In genomic region chr2:160417745-160418397, GRCh38 we compare ENCODE assay signal across 11 cellular contexts.
A peak's percentile ranks its signal among the peaks of the same experiment; 100 is the strongest.
DNase-seq lines count a peak whose midpoint lies in the region; ATAC-seq and TF ChIP-seq lines count a peak whose summit lies in the region.
"Had no signal": no experiment of that assay in that cellular context is flagged by ENCODE, and none has a peak within 500 bp of the region (broad histone marks: within the 10 kb centered on the region; RNA-seq: fewer than 3 reads in every experiment).

No MANE protein-coding gene starts in this region.

- H3K36me3 ChIP-seq in mucosa of descending colon (ENCODE audit: low read depth) (no peaks in the 10 kb centered on the region), Caco-2 (ENCODE audit: control insufficient read depth, insufficient read depth, low read length) (no peaks in the 10 kb centered on the region)
- H3K36me3 ChIP-seq: SJCRH30 had no signal

- H3K4me1 ChIP-seq in mucosa of descending colon (ENCODE audit: low read depth) (no peaks in the 10 kb centered on the region), Caco-2 (no peaks in the 10 kb centered on the region)
- H3K4me1 ChIP-seq: SJCRH30 had no signal

- CTCF ChIA-PET in Caco-2 (lab: Charles Lee): no interaction called here

- no peaks in the 10 kb centered on the region for H3K9me3 ChIP-seq in mucosa of descending colon
- H3K9me3 ChIP-seq in Caco-2: no peaks in the 10 kb centered on the region
- H3K9me3 ChIP-seq: SJCRH30 had no signal

- no TSS peak for BruUV-seq in Caco-2 (replicated peaks; lab: Mats Ljungman, UMichigan)

- H3K4me3 ChIP-seq in mucosa of descending colon: no peak overlapping the region
- no peak overlapping the region for H3K4me3 ChIP-seq in Caco-2 (ENCODE audit: low read depth, low read length)
- H3K4me3 ChIP-seq: SJCRH30 had no signal

- POLR2A ChIA-PET in Caco-2 (lab: Charles Lee): no interaction called here

- peak overlapping the region; percentile 71 for H3K27ac Mint-ChIP-seq in T-helper 2 cell treated with Interferon-gamma antibody and Interleukin-4, amounts not matched to agents 5 μg/mL and 100 μg/mL, for 36 hours
- peak overlapping the region; percentile 32 for H3K27ac Mint-ChIP-seq in stimulated activated effector memory CD8-positive, alpha-beta T cell treated with anti-CD3 and anti-CD28 coated beads, Interleukin-12 subunit alpha, Interleukin-12 subunit beta, amount 100 ng/mL, for 72 hours
- no peak overlapping the region for H3K27ac Mint-ChIP-seq in stimulated activated memory B cell treated with anti-CD40 and anti-IgM and Interleukin-4, amounts not matched to agents 10 μg/mL and 1 μg/mL and 100 μg/mL, for 72 hours
- no peak overlapping the region for H3K27ac Mint-ChIP-seq in Caco-2 (ENCODE audit: unreplicated experiment)

- ATAC-seq in esophagus mucosa: peak; percentile 67
- peak; percentile 88 for ATAC-seq in stimulated activated effector memory CD8-positive, alpha-beta T cell treated with anti-CD3 and anti-CD28 coated beads, Interleukin-12 subunit alpha, Interleukin-12 subunit beta, amount 100 ng/mL, for 72 hours
- ATAC-seq in mucosa of descending colon: no peak
- no peak for ATAC-seq in stimulated activated memory B cell treated with anti-CD40 and anti-IgM and Interleukin-4, amounts not matched to agents 10 μg/mL and 1 μg/mL and 100 μg/mL, for 72 hours

- DNase-seq in activated naive CD4-positive, alpha-beta T cell treated with Interleukin-2 at 50 U/mL for 16 hours: peak; percentile 31
- no peak for DNase-seq in activated naive CD4-positive, alpha-beta T cell (lab: John Stamatoyannopoulos, UW)
- DNase-seq in T-helper 2 cell treated with Interferon-gamma antibody and Interleukin-4, amounts not matched to agents 5 μg/mL and 100 μg/mL, for 36 hours (ENCODE audit: low spot score): peak; percentile 56
- no peak for DNase-seq in stimulated activated effector memory CD8-positive, alpha-beta T cell treated with anti-CD3 and anti-CD28 coated beads, Interleukin-12 subunit alpha, Interleukin-12 subunit beta, amount 100 ng/mL, for 72 hours (ENCODE audit: low spot score in 2 of 2)
- DNase-seq in mucosa of descending colon (no peak), Caco-2 (no peak)
- DNase-seq: C1 segment of cervical spinal cord, NCI-H146, SJCRH30 had no signal

- no peaks in the 10 kb centered on the region for H3K27me3 Mint-ChIP-seq in T-helper 2 cell treated with Interferon-gamma antibody and Interleukin-4, amounts not matched to agents 5 μg/mL and 100 μg/mL, for 36 hours (ENCODE audit: low read depth)
- peaks cover 9% of the 10 kb centered on the region for H3K27me3 Mint-ChIP-seq in stimulated activated memory B cell treated with anti-CD40 and anti-IgM and Interleukin-4, amounts not matched to agents 10 μg/mL and 1 μg/mL and 100 μg/mL, for 72 hours
- H3K27me3 Mint-ChIP-seq in Caco-2 (ENCODE audit: insufficient read depth, unreplicated experiment): no peaks in the 10 kb centered on the region

- peaks cover 63% of the 10 kb centered on the region for H3K4me1 Mint-ChIP-seq in T-helper 2 cell treated with Interferon-gamma antibody and Interleukin-4, amounts not matched to agents 5 μg/mL and 100 μg/mL, for 36 hours (ENCODE audit: low read depth)
- peaks cover 45% of the 10 kb centered on the region for H3K4me1 Mint-ChIP-seq in stimulated activated effector memory CD8-positive, alpha-beta T cell treated with anti-CD3 and anti-CD28 coated beads, Interleukin-12 subunit alpha, Interleukin-12 subunit beta, amount 100 ng/mL, for 72 hours
- peaks cover 10% of the 10 kb centered on the region for H3K4me1 Mint-ChIP-seq in stimulated activated memory B cell treated with anti-CD40 and anti-IgM and Interleukin-4, amounts not matched to agents 10 μg/mL and 1 μg/mL and 100 μg/mL, for 72 hours
- no peaks in the 10 kb centered on the region for H3K4me1 Mint-ChIP-seq in Caco-2 (ENCODE audit: low read depth, unreplicated experiment)

- H3K36me3 Mint-ChIP-seq in T-helper 2 cell treated with Interferon-gamma antibody and Interleukin-4, amounts not matched to agents 5 μg/mL and 100 μg/mL, for 36 hours (ENCODE audit: low read depth): peaks cover 21% of the 10 kb centered on the region
- peaks cover 7% of the 10 kb centered on the region for H3K36me3 Mint-ChIP-seq in stimulated activated effector memory CD8-positive, alpha-beta T cell treated with anti-CD3 and anti-CD28 coated beads, Interleukin-12 subunit alpha, Interleukin-12 subunit beta, amount 100 ng/mL, for 72 hours
- no peaks in the 10 kb centered on the region for H3K36me3 Mint-ChIP-seq in stimulated activated memory B cell treated with anti-CD40 and anti-IgM and Interleukin-4, amounts not matched to agents 10 μg/mL and 1 μg/mL and 100 μg/mL, for 72 hours
- H3K36me3 Mint-ChIP-seq in Caco-2 (ENCODE audit: insufficient read depth, unreplicated experiment): no peaks in the 10 kb centered on the region

- TF ChIP-seq CTCF in mucosa of descending colon (IDR thresholded peaks at IDR 0.05): no peak
- TF ChIP-seq CTCF in Caco-2 (IDR thresholded peaks at IDR 0.05; ENCODE audit: insufficient read depth in 1 of 2, low read depth in 1 of 2, low read length in 1 of 2, severe bottlenecking in 1 of 2, unreplicated experiment in 1 of 2): no peak

- peak overlapping the region; percentile 50 for H3K4me3 Mint-ChIP-seq in T-helper 2 cell treated with Interferon-gamma antibody and Interleukin-4, amounts not matched to agents 5 μg/mL and 100 μg/mL, for 36 hours
- peak overlapping the region; percentile 17 for H3K4me3 Mint-ChIP-seq in stimulated activated effector memory CD8-positive, alpha-beta T cell treated with anti-CD3 and anti-CD28 coated beads, Interleukin-12 subunit alpha, Interleukin-12 subunit beta, amount 100 ng/mL, for 72 hours
- H3K4me3 Mint-ChIP-seq in stimulated activated memory B cell treated with anti-CD40 and anti-IgM and Interleukin-4, amounts not matched to agents 10 μg/mL and 1 μg/mL and 100 μg/mL, for 72 hours: no peak overlapping the region
- H3K4me3 Mint-ChIP-seq in Caco-2 (ENCODE audit: unreplicated experiment): no peak overlapping the region

- intact Hi-C loops in mucosa of descending colon (cut with DNase I, micrococcal nuclease) (no loop called here), Caco-2 (cut with micrococcal nuclease; ENCODE audit: unreplicated experiment) (no loop called here)

- H3K27me3 ChIP-seq in Caco-2 (replicated peaks; ENCODE audit: control insufficient read depth, insufficient read depth, low read length): no peaks in the 10 kb centered on the region
- H3K27me3 ChIP-seq: SJCRH30 had no signal

- no peaks in the 10 kb centered on the region for H3K9me3 Mint-ChIP-seq in T-helper 2 cell treated with Interferon-gamma antibody and Interleukin-4, amounts not matched to agents 5 μg/mL and 100 μg/mL, for 36 hours
- H3K9me3 Mint-ChIP-seq in stimulated activated effector memory CD8-positive, alpha-beta T cell treated with anti-CD3 and anti-CD28 coated beads, Interleukin-12 subunit alpha, Interleukin-12 subunit beta, amount 100 ng/mL, for 72 hours: no peaks in the 10 kb centered on the region
- no peaks in the 10 kb centered on the region for H3K9me3 Mint-ChIP-seq in stimulated activated memory B cell treated with anti-CD40 and anti-IgM and Interleukin-4, amounts not matched to agents 10 μg/mL and 1 μg/mL and 100 μg/mL, for 72 hours
- peaks cover 2% of the 10 kb centered on the region for H3K9me3 Mint-ChIP-seq in Caco-2 (ENCODE audit: unreplicated experiment)

Comparison
In these comparisons a context has a peak if more than half of its experiments do, and no peak if none do; other contexts are left out.
1. DNase-seq: peak in activated naive CD4-positive, alpha-beta T cell treated with Interleukin-2 at 50 U/mL for 16 hours (single experiment) and T-helper 2 cell treated with Interferon-gamma antibody and Interleukin-4, amounts not matched to agents 5 μg/mL and 100 μg/mL, for 36 hours (single experiment); none in activated naive CD4-positive, alpha-beta T cell (0 of 4), stimulated activated effector memory CD8-positive, alpha-beta T cell treated with anti-CD3 and anti-CD28 coated beads, Interleukin-12 subunit alpha, Interleukin-12 subunit beta, amount 100 ng/mL, for 72 hours (0 of 2), mucosa of descending colon (0 of 3) and Caco-2 (0 of 2).
2. H3K27ac Mint-ChIP-seq: peak in T-helper 2 cell treated with Interferon-gamma antibody and Interleukin-4, amounts not matched to agents 5 μg/mL and 100 μg/mL, for 36 hours (single experiment) and stimulated activated effector memory CD8-positive, alpha-beta T cell treated with anti-CD3 and anti-CD28 coated beads, Interleukin-12 subunit alpha, Interleukin-12 subunit beta, amount 100 ng/mL, for 72 hours (single experiment); none in stimulated activated memory B cell treated with anti-CD40 and anti-IgM and Interleukin-4, amounts not matched to agents 10 μg/mL and 1 μg/mL and 100 μg/mL, for 72 hours (single experiment) and Caco-2 (single experiment).
3. H3K4me3 Mint-ChIP-seq: peak in T-helper 2 cell treated with Interferon-gamma antibody and Interleukin-4, amounts not matched to agents 5 μg/mL and 100 μg/mL, for 36 hours (single experiment) and stimulated activated effector memory CD8-positive, alpha-beta T cell treated with anti-CD3 and anti-CD28 coated beads, Interleukin-12 subunit alpha, Interleukin-12 subunit beta, amount 100 ng/mL, for 72 hours (single experiment); none in stimulated activated memory B cell treated with anti-CD40 and anti-IgM and Interleukin-4, amounts not matched to agents 10 μg/mL and 1 μg/mL and 100 μg/mL, for 72 hours (single experiment) and Caco-2 (single experiment).
4. ATAC-seq: peak in esophagus mucosa (single experiment) and stimulated activated effector memory CD8-positive, alpha-beta T cell treated with anti-CD3 and anti-CD28 coated beads, Interleukin-12 subunit alpha, Interleukin-12 subunit beta, amount 100 ng/mL, for 72 hours (single experiment); none in mucosa of descending colon (single experiment) and stimulated activated memory B cell treated with anti-CD40 and anti-IgM and Interleukin-4, amounts not matched to agents 10 μg/mL and 1 μg/mL and 100 μg/mL, for 72 hours (single experiment).